ENCODE assay signal across 1 cellular context in genomic region chr10:103666751-103667150, GRCh38.
TF ChIP-seq lines count a peak whose summit lies in the region.

No MANE protein-coding gene starts in this region.

TF ChIP-seq in K562, 482 proteins besides CTCF, POLR2A, EP300 and RAD21:
- TF ChIP-seq, protein P1, sequence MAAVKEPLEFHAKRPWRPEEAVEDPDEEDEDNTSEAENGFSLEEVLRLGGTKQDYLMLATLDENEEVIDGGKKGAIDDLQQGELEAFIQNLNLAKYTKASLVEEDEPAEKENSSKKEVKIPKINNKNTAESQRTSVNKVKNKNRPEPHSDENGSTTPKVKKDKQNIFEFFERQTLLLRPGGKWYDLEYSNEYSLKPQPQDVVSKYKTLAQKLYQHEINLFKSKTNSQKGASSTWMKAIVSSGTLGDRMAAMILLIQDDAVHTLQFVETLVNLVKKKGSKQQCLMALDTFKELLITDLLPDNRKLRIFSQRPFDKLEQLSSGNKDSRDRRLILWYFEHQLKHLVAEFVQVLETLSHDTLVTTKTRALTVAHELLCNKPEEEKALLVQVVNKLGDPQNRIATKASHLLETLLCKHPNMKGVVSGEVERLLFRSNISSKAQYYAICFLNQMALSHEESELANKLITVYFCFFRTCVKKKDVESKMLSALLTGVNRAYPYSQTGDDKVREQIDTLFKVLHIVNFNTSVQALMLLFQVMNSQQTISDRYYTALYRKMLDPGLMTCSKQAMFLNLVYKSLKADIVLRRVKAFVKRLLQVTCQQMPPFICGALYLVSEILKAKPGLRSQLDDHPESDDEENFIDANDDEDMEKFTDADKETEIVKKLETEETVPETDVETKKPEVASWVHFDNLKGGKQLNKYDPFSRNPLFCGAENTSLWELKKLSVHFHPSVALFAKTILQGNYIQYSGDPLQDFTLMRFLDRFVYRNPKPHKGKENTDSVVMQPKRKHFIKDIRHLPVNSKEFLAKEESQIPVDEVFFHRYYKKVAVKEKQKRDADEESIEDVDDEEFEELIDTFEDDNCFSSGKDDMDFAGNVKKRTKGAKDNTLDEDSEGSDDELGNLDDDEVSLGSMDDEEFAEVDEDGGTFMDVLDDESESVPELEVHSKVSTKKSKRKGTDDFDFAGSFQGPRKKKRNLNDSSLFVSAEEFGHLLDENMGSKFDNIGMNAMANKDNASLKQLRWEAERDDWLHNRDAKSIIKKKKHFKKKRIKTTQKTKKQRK (IDR thresholded peaks at IDR 0.05; ENCODE audit: borderline replicate concordance, low read depth, low read length) = no peak
- TF ChIP-seq ZBTB1 (CRISPR knock-in tag; IDR thresholded peaks at IDR 0.05; ENCODE audit: borderline replicate concordance, low read depth) (no peak), ZNF717 (CRISPR knock-in tag; IDR thresholded peaks at IDR 0.05) (no peak), ZNF197 (CRISPR knock-in tag; IDR thresholded peaks at IDR 0.05; ENCODE audit: low read depth) (no peak), ZNF655 (CRISPR knock-in tag; IDR thresholded peaks at IDR 0.05) (no peak), ZNF561 (CRISPR knock-in tag; conservative IDR thresholded peaks at IDR 0.05) (no peak), HMBOX1 (IDR thresholded peaks at IDR 0.05) (no peak), ZNF778 (CRISPR knock-in tag; IDR thresholded peaks at IDR 0.05) (no peak), HMG20A (CRISPR knock-in tag; conservative IDR thresholded peaks at IDR 0.05) (no peak), ARID3A (IDR thresholded peaks at IDR 0.05; ENCODE audit: borderline replicate concordance, low read depth, low read length) (no peak), PHTF2 (CRISPR knock-in tag; IDR thresholded peaks at IDR 0.05) (no peak), ZFP1 (CRISPR knock-in tag; IDR thresholded peaks at IDR 0.05) (no peak), ZNF699 (CRISPR knock-in tag; IDR thresholded peaks at IDR 0.05; ENCODE audit: insufficient replicate concordance) (no peak), PCBP2 (IDR thresholded peaks at IDR 0.05; ENCODE audit: low read depth, low read length, poor library complexity, severe bottlenecking) (no peak), IFI16 (CRISPR knock-in tag; IDR thresholded peaks at IDR 0.05) (no peak)
- TF ChIP-seq, protein P2, sequence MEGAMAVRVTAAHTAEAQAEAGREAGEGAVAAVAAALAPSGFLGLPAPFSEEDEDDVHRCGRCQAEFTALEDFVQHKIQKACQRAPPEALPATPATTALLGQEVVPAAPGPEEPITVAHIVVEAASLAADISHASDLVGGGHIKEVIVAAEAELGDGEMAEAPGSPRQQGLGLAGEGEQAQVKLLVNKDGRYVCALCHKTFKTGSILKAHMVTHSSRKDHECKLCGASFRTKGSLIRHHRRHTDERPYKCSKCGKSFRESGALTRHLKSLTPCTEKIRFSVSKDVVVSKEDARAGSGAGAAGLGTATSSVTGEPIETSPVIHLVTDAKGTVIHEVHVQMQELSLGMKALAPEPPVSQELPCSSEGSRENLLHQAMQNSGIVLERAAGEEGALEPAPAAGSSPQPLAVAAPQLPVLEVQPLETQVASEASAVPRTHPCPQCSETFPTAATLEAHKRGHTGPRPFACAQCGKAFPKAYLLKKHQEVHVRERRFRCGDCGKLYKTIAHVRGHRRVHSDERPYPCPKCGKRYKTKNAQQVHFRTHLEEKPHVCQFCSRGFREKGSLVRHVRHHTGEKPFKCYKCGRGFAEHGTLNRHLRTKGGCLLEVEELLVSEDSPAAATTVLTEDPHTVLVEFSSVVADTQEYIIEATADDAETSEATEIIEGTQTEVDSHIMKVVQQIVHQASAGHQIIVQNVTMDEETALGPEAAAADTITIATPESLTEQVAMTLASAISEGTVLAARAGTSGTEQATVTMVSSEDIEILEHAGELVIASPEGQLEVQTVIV (CRISPR knock-in tag; IDR thresholded peaks at IDR 0.05; ENCODE audit: borderline replicate concordance) = no peak
